Comparison of ENCODE assay signal across 1 cellular context in the genomic region with DNA sequence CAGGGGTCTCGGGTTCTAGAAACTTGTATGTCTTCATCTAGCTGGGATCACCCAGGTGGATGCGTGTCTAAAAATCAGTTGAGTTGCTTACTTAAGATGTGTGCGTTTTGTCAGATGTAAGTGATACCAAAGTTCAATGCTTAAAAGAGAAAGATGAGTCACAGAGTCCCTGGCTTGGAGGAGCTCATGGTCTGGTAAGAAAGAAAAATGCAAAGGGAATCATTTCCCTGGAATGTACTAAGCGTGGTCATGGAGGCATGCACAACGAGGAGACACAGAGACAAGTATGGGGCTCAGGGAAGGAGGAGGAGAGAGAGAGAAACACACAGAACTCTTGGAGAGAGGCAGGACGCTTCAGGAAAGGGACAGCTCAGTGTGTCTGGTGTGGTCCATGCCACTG.
TF ChIP-seq lines count a peak whose summit lies in the region.

No MANE protein-coding gene starts in this region.

TF ChIP-seq in HepG2, 621 proteins besides CTCF, POLR2A, EP300 and RAD21 (continued from another document):
- TF ChIP-seq, protein P1, sequence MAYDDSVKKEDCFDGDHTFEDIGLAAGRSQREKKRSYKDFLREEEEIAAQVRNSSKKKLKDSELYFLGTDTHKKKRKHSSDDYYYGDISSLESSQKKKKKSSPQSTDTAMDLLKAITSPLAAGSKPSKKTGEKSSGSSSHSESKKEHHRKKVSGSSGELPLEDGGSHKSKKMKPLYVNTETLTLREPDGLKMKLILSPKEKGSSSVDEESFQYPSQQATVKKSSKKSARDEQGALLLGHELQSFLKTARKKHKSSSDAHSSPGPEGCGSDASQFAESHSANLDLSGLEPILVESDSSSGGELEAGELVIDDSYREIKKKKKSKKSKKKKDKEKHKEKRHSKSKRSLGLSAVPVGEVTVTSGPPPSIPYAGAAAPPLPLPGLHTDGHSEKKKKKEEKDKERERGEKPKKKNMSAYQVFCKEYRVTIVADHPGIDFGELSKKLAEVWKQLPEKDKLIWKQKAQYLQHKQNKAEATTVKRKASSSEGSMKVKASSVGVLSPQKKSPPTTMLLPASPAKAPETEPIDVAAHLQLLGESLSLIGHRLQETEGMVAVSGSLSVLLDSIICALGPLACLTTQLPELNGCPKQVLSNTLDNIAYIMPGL (CRISPR knock-in tag; IDR thresholded peaks at IDR 0.05; ENCODE audit: borderline replicate concordance in 1 of 2, low read depth in 1 of 2): no peak
- TF ChIP-seq, protein P2, sequence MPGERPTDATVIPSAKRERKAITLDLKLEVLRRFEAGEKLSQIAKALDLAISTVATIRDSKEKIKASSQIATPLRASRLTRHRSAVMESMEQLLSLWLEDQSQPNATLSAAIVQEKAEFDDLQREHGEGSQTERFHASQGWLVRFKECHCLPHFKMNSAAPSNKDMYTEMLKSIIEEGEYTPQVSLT (CRISPR knock-in tag; IDR thresholded peaks at IDR 0.05; ENCODE audit: borderline replicate concordance, low read depth): no peak
- TF ChIP-seq ZFP90 (CRISPR knock-in tag; IDR thresholded peaks at IDR 0.05; ENCODE audit: borderline replicate concordance) (no peak), ZNF253 (CRISPR knock-in tag; IDR thresholded peaks at IDR 0.05; ENCODE audit: borderline replicate concordance) (no peak), RCOR2 (CRISPR knock-in tag; IDR thresholded peaks at IDR 0.05) (no peak), SPEN (CRISPR knock-in tag; IDR thresholded peaks at IDR 0.05; ENCODE audit: low read depth) (no peak), HNRNPK (IDR thresholded peaks at IDR 0.05; ENCODE audit: low read depth, low read length, poor library complexity, severe bottlenecking) (no peak), ZNF331 (CRISPR knock-in tag; IDR thresholded peaks at IDR 0.05) (no peak), ZNF570 (CRISPR knock-in tag; IDR thresholded peaks at IDR 0.05; ENCODE audit: borderline replicate concordance) (no peak), ARNT (IDR thresholded peaks at IDR 0.05) (no peak), NFIB (CRISPR knock-in tag; IDR thresholded peaks at IDR 0.05; ENCODE audit: borderline replicate concordance) (no peak), GABPB1 (CRISPR knock-in tag; IDR thresholded peaks at IDR 0.05) (no peak), YY1 (IDR thresholded peaks at IDR 0.05; ENCODE audit: insufficient read depth, insufficient replicate concordance, low read depth, low read length) (no peak)
- TF ChIP-seq, protein P3, sequence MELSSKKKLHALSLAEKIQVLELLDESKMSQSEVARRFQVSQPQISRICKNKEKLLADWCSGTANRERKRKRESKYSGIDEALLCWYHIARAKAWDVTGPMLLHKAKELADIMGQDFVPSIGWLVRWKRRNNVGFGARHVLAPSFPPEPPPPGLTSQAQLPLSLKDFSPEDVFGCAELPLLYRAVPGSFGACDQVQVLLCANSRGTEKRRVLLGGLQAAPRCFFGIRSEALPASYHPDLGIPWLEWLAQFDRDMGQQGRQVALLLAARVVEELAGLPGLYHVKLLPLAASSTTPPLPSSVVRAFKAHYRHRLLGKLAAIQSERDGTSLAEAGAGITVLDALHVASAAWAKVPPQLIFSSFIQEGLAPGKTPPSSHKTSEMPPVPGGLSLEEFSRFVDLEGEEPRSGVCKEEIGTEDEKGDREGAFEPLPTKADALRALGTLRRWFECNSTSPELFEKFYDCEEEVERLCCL (CRISPR knock-in tag; IDR thresholded peaks at IDR 0.05; ENCODE audit: borderline replicate concordance): no peak
- TF ChIP-seq, protein P4, sequence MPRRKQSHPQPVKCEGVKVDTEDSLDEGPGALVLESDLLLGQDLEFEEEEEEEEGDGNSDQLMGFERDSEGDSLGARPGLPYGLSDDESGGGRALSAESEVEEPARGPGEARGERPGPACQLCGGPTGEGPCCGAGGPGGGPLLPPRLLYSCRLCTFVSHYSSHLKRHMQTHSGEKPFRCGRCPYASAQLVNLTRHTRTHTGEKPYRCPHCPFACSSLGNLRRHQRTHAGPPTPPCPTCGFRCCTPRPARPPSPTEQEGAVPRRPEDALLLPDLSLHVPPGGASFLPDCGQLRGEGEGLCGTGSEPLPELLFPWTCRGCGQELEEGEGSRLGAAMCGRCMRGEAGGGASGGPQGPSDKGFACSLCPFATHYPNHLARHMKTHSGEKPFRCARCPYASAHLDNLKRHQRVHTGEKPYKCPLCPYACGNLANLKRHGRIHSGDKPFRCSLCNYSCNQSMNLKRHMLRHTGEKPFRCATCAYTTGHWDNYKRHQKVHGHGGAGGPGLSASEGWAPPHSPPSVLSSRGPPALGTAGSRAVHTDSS (CRISPR knock-in tag; conservative IDR thresholded peaks at IDR 0.05): no peak
- TF ChIP-seq, protein P5, sequence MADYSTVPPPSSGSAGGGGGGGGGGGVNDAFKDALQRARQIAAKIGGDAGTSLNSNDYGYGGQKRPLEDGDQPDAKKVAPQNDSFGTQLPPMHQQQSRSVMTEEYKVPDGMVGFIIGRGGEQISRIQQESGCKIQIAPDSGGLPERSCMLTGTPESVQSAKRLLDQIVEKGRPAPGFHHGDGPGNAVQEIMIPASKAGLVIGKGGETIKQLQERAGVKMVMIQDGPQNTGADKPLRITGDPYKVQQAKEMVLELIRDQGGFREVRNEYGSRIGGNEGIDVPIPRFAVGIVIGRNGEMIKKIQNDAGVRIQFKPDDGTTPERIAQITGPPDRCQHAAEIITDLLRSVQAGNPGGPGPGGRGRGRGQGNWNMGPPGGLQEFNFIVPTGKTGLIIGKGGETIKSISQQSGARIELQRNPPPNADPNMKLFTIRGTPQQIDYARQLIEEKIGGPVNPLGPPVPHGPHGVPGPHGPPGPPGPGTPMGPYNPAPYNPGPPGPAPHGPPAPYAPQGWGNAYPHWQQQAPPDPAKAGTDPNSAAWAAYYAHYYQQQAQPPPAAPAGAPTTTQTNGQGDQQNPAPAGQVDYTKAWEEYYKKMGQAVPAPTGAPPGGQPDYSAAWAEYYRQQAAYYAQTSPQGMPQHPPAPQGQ (CRISPR knock-in tag; IDR thresholded peaks at IDR 0.05; ENCODE audit: borderline replicate concordance): no peak
- TF ChIP-seq, protein P6, sequence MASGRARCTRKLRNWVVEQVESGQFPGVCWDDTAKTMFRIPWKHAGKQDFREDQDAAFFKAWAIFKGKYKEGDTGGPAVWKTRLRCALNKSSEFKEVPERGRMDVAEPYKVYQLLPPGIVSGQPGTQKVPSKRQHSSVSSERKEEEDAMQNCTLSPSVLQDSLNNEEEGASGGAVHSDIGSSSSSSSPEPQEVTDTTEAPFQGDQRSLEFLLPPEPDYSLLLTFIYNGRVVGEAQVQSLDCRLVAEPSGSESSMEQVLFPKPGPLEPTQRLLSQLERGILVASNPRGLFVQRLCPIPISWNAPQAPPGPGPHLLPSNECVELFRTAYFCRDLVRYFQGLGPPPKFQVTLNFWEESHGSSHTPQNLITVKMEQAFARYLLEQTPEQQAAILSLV (CRISPR knock-in tag; IDR thresholded peaks at IDR 0.05; ENCODE audit: borderline replicate concordance): no peak
